9 cellular contexts compared by ENCODE assay signal in the genomic region with DNA sequence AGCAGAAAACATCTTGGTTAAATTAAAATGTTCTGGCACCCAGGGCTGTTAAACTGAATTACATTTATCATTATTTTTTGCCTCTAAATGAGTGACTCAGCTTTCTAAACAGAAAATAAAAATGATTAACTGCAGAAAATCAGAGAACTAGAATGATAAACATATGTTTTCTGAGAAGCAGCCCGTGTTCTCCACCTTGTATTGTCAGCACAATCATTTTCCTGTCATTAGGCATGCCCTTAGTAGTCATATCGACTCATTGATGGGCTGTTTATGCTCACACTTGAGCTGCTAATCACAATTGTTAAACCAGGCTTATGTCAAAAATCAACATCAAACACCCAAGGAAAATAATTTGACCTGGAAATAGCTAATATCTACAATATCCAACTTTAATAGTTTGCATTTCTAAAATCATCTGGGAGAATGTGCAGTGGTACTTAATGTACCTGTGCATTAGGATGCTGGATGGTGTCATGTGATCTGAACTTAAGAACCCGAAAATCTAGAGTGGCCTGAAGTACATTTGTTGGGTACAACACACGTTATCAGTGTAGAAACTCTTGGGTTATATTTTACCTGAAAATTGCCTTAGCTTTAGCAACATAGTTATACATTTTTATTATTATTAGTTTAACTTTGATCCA. TPM values are rescaled to one million over a fixed set of nuclear protein-coding genes. Genes with fewer than 3 reads are reported as not detected.
A peak's percentile ranks its signal among the peaks of the same experiment; 100 is the strongest.
DNase-seq lines count a peak whose midpoint lies in the region; ATAC-seq, FAIRE-seq and TF ChIP-seq lines count a peak whose summit lies in the region.
"Had no signal": no experiment of that assay in that cellular context is flagged by ENCODE, and none has a peak within 500 bp of the region (broad histone marks: within the 10 kb centered on the region; RNA-seq: fewer than 3 reads in every experiment).

No MANE protein-coding gene starts in this region.

- ATAC-seq in activated CD4-positive, CD25-positive, alpha-beta regulatory T cell treated with anti-CD3 and anti-CD28 coated beads, Interleukin-2, amount 50 U/mL, for 24 hours: peak; percentile 54
- ATAC-seq: sciatic nerve had no signal

- H3K27me3 ChIP-seq in stomach: no peaks in the 10 kb centered on the region

- WGBS in stomach, 5 donors: 59 to 75% (median 70%) methylated on average over 4 of the region's 4 CpGs

- no peak for FAIRE-seq in kidney (lab: Jason Lieb, UNC)

- H3K36me3 Mint-ChIP-seq in IgD-negative memory B cell: peaks cover 2% of the 10 kb centered on the region

- H3K4me1 ChIP-seq in stomach (peaks cover 0 to 35% (median 20%) of the 10 kb centered on the region in 4 donors), kidney (ENCODE audit: control insufficient read depth in 1 of 2, insufficient read depth in 1 of 2, low read depth in 1 of 2, low read length in 2 of 2) (peaks cover 0 to 4% of the 10 kb centered on the region in 2 donors)

- H3K9me3 Mint-ChIP-seq in IgD-negative memory B cell: no peaks in the 10 kb centered on the region

- H3K4me3 ChIP-seq in epithelial cell of esophagus (ENCODE audit: low read length) (peak overlapping the region; percentile 86), stomach (peak overlapping the region in 2 of 4 donors; percentile 65 to 68), kidney (ENCODE audit: low read length in 2 of 2) (peak overlapping the region in 1 of 2 donors; percentile 91)

- intact Hi-C loops in stomach (cut with DNase I; ENCODE audit: low total_unique reads): no loop called here
- intact Hi-C loops in kidney (cut with DNase I): no loop called here

- no peaks in the 10 kb centered on the region for H3K27me3 Mint-ChIP-seq in IgD-negative memory B cell

- no peak for DNase-seq in activated CD4-positive, CD25-positive, alpha-beta regulatory T cell treated with anti-CD3 and anti-CD28 coated beads, Interleukin-2, amount 50 U/mL, for 72 hours
- DNase-seq in epithelial cell of esophagus (ENCODE audit: low read depth) (peak; percentile 39), stomach (no peak), hepatic stellate cell (ENCODE audit: low spot score) (no peak), kidney (no peak)
- DNase-seq in stimulated activated CD8-positive, alpha-beta memory T cell treated with anti-CD3 and anti-CD28 coated beads, Interleukin-4, amount 100 ng/mL, for 48 hours: no peak

- H3K9me3 ChIP-seq in stomach: no peaks in the 10 kb centered on the region
- H3K9me3 ChIP-seq in kidney (ENCODE audit: control insufficient read depth in 1 of 2, low read length in 2 of 2): no peaks in the 10 kb centered on the region

- H3K27ac ChIP-seq in stomach: peak overlapping the region in 4 of 5 donors; percentile 87 to 92 (median 87)
- H3K27ac ChIP-seq in kidney (ENCODE audit: low read depth in 2 of 2, low read length in 2 of 2): no peak overlapping the region

- H3K27ac Mint-ChIP-seq in IgD-negative memory B cell: peak overlapping the region; percentile 53 to 91 (median 82)

- no peak for TF ChIP-seq CTCF in epithelial cell of esophagus (IDR thresholded peaks at IDR 0.05; ENCODE audit: insufficient read depth, low read depth, low read length, missing control alignments)
- TF ChIP-seq CTCF in stomach (IDR thresholded peaks at IDR 0.05): no peak
- no peak for TF ChIP-seq CTCF in kidney (IDR thresholded peaks at IDR 0.05; ENCODE audit: borderline replicate concordance, extremely low read depth, insufficient read depth)

- no peak for TF ChIP-seq POLR2A in stomach (IDR thresholded peaks at IDR 0.05)

- TF ChIP-seq EP300 in stomach (IDR thresholded peaks at IDR 0.05): no peak

- peak overlapping the region; percentile 94 to 96 (median 94) for H3K4me3 Mint-ChIP-seq in IgD-negative memory B cell

- peaks cover 41 to 49% (median 42%) of the 10 kb centered on the region in 3 donors for H3K4me1 Mint-ChIP-seq in IgD-negative memory B cell

- H3K36me3 ChIP-seq in stomach (no peaks in the 10 kb centered on the region), kidney (ENCODE audit: control insufficient read depth in 1 of 2, insufficient read depth in 2 of 2, low read length in 2 of 2) (no peaks in the 10 kb centered on the region)

- peak overlapping the region in 1 of 2 donors; percentile 23 for H3K9ac ChIP-seq in kidney (ENCODE audit: low read length in 2 of 2)

RNA-seq across cellular contexts. Expression of gene MDFIC, which starts 2.3 kb away (rescaled TPM):
- 55.1 TPM for polyA plus RNA-seq in IgD-negative memory B cell
- total RNA-seq in stomach: 10 to 100 TPM in 2 of 5 donors, 1 to 10 TPM in 3; 7.0 to 39.8 (median 8.9) TPM
- polyA plus RNA-seq in stomach: 1 to 10 TPM; 6.9 to 9.3 (median 8.3) TPM
- total RNA-seq in kidney: 32.9 TPM
- polyA plus RNA-seq in kidney (ENCODE audit: insufficient read depth, low read depth, low replicate concordance): 9.8 TPM

Comparison
In these comparisons a context has a peak if more than half of its experiments do, and no peak if none do; other contexts are left out.
1. H3K27ac ChIP-seq: peak in stomach (4 of 5); none in kidney (0 of 2).